10 cellular contexts compared by ENCODE assay signal in the genomic region with DNA sequence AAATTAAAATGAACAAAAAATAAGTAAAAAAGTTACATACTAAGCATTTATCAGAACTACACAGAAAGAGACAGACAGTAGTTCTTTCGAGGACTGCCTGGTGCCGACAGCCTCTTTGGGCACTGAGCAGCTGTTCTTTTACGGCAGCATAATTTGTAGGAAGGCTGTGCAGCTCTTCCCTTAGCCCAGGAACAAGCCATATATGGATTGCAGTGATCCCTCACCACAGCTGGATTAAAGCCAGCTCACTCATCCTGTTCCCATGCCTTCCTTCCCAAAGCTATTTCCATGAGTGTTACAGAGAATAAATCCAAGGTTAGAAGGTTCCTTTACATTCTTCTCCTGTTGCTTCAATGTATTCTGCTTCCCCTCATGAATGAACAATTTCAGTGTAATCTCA.
A peak's percentile ranks its signal among the peaks of the same experiment; 100 is the strongest.
DNase-seq lines count a peak whose midpoint lies in the region; ATAC-seq, FAIRE-seq and TF ChIP-seq lines count a peak whose summit lies in the region.
"Had no signal": no experiment of that assay in that cellular context is flagged by ENCODE, and none has a peak within 500 bp of the region (broad histone marks: within the 10 kb centered on the region; RNA-seq: fewer than 3 reads in every experiment).

No MANE protein-coding gene starts in this region.

- ATAC-seq in Panc1 (no peak), gastroesophageal sphincter (peak; percentile 89), GM19463 (IDR thresholded peaks at IDR 0.05; ENCODE audit: unreplicated experiment) (no peak), HG02610 (IDR thresholded peaks at IDR 0.05; ENCODE audit: unreplicated experiment) (no peak)
- no peak for ATAC-seq in naive thymus-derived CD8-positive, alpha-beta T cell
- ATAC-seq: stimulated activated naive B cell treated with anti-CD40 and anti-IgM and Interleukin-4, amounts not matched to agents 10 μg/mL and 1 μg/mL and 100 μg/mL, for 72 hours had no signal

- H3K27ac ChIP-seq in Panc1 (ENCODE audit: low read length): no peak overlapping the region
- H3K27ac ChIP-seq in gastroesophageal sphincter: peak overlapping the region; percentile 67 to 78 (median 73)
- H3K27ac ChIP-seq in skeletal muscle tissue (ENCODE audit: low read depth, low read length): peak overlapping the region; percentile 78

- peak overlapping the region in 2 of 3 donors; percentile 26 to 36 for H3K9ac ChIP-seq in skeletal muscle tissue (ENCODE audit: low read depth in 1 of 3, low read length in 3 of 3)

- peaks cover 0 to 5% (median 0%) of the 10 kb centered on the region in 4 donors for H3K4me1 Mint-ChIP-seq in naive thymus-derived CD8-positive, alpha-beta T cell
- H3K4me1 Mint-ChIP-seq: stimulated activated naive B cell treated with anti-CD40 and anti-IgM and Interleukin-4, amounts not matched to agents 10 μg/mL and 1 μg/mL and 100 μg/mL, for 72 hours had no signal

- H3K27me3 ChIP-seq in Panc1 (ENCODE audit: control insufficient read depth, insufficient read depth, low read length): no peaks in the 10 kb centered on the region
- H3K27me3 ChIP-seq in gastroesophageal sphincter: no peaks in the 10 kb centered on the region
- no peaks in the 10 kb centered on the region for H3K27me3 ChIP-seq in skeletal muscle tissue (ENCODE audit: control insufficient read depth in 3 of 3, insufficient read depth in 3 of 3, low read length in 3 of 3)

- DNase-seq in H54 (ENCODE audit: insufficient read length, low spot score) (peak; percentile 8), Panc1 (ENCODE audit: low read depth, low spot score) (peak; percentile 8), frontal cortex (ENCODE audit: low spot score in 2 of 2) (no peak)
- no peak for DNase-seq in naive thymus-derived CD8-positive, alpha-beta T cell
- DNase-seq: stimulated activated naive B cell treated with anti-CD40 and anti-IgM and Interleukin-4, amounts not matched to agents 10 μg/mL and 1 μg/mL and 100 μg/mL, for 72 hours; T-helper 2 cell had no signal

- no peak for TF ChIP-seq CTCF in Panc1 (IDR thresholded peaks at IDR 0.05)
- TF ChIP-seq CTCF in gastroesophageal sphincter (IDR thresholded peaks at IDR 0.05): no peak

- POLR2A ChIA-PET in Panc1 (lab: Charles Lee): no interaction called here
- POLR2A ChIA-PET in naive thymus-derived CD8-positive, alpha-beta T cell (lab: Charles Lee): no interaction called here

- H3K4me1 ChIP-seq in Panc1 (ENCODE audit: control insufficient read depth, insufficient read depth, low read length): no peaks in the 10 kb centered on the region
- H3K4me1 ChIP-seq in gastroesophageal sphincter: peaks cover 0 to 23% (median 0%) of the 10 kb centered on the region in 3 donors
- H3K4me1 ChIP-seq in skeletal muscle tissue (ENCODE audit: control insufficient read depth in 3 of 3, insufficient read depth in 3 of 3, low read length in 3 of 3): peaks cover 16 to 28% (median 18%) of the 10 kb centered on the region in 3 donors

- H3K36me3 Mint-ChIP-seq in naive thymus-derived CD8-positive, alpha-beta T cell: peaks cover 8 to 76% (median 27%) of the 10 kb centered on the region in 3 donors

- BruUV-seq in Panc1 (replicated peaks; lab: Mats Ljungman, UMichigan): no TSS peak

- H3K4me3 Mint-ChIP-seq in naive thymus-derived CD8-positive, alpha-beta T cell: no peak overlapping the region
- H3K4me3 Mint-ChIP-seq: stimulated activated naive B cell treated with anti-CD40 and anti-IgM and Interleukin-4, amounts not matched to agents 10 μg/mL and 1 μg/mL and 100 μg/mL, for 72 hours had no signal

- H3K36me3 ChIP-seq in Panc1 (ENCODE audit: control insufficient read depth, insufficient read depth, low read length) (no peaks in the 10 kb centered on the region), gastroesophageal sphincter (peaks cover 0 to 20% of the 10 kb centered on the region in 2 donors), skeletal muscle tissue (ENCODE audit: control insufficient read depth in 3 of 3, insufficient read depth in 3 of 3, low read length in 3 of 3) (peaks cover 0 to 4% (median 0%) of the 10 kb centered on the region in 3 donors)

- WGBS in gastroesophageal sphincter (ENCODE audit: low coverage in 1 of 2), 2 donors: 8 to 15% methylated on average over 3 of the region's 3 CpGs

- FAIRE-seq in H54 (lab: Jason Lieb, UNC) (peak; percentile 97), frontal cortex (lab: Jason Lieb, UNC) (no peak)

- no peaks in the 10 kb centered on the region for H3K9me3 ChIP-seq in Panc1 (ENCODE audit: control insufficient read depth, insufficient read depth, low read depth, low read length)
- H3K9me3 ChIP-seq in gastroesophageal sphincter: no peaks in the 10 kb centered on the region
- H3K9me3 ChIP-seq in skeletal muscle tissue (ENCODE audit: control insufficient read depth in 3 of 3, low read length in 3 of 3): no peaks in the 10 kb centered on the region

- peak overlapping the region in 1 of 10 donors; percentile 1 for H3K27ac Mint-ChIP-seq in naive thymus-derived CD8-positive, alpha-beta T cell
- H3K27ac Mint-ChIP-seq: stimulated activated naive B cell treated with anti-CD40 and anti-IgM and Interleukin-4, amounts not matched to agents 10 μg/mL and 1 μg/mL and 100 μg/mL, for 72 hours had no signal

- CTCF ChIA-PET in Panc1 (lab: Charles Lee): no interaction called here

- no peaks in the 10 kb centered on the region for H3K27me3 Mint-ChIP-seq in naive thymus-derived CD8-positive, alpha-beta T cell
- H3K27me3 Mint-ChIP-seq: stimulated activated naive B cell treated with anti-CD40 and anti-IgM and Interleukin-4, amounts not matched to agents 10 μg/mL and 1 μg/mL and 100 μg/mL, for 72 hours had no signal

- no peaks in the 10 kb centered on the region for H3K9me3 Mint-ChIP-seq in naive thymus-derived CD8-positive, alpha-beta T cell
- H3K9me3 Mint-ChIP-seq: stimulated activated naive B cell treated with anti-CD40 and anti-IgM and Interleukin-4, amounts not matched to agents 10 μg/mL and 1 μg/mL and 100 μg/mL, for 72 hours had no signal

- TF ChIP-seq EP300 in gastroesophageal sphincter (IDR thresholded peaks at IDR 0.05): no peak

- no peak overlapping the region for H3K4me3 ChIP-seq in Panc1 (ENCODE audit: low read depth in 2 of 2, low read length in 2 of 2)
- no peak overlapping the region for H3K4me3 ChIP-seq in gastroesophageal sphincter
- peak overlapping the region in 2 of 3 donors; percentile 37 to 40 for H3K4me3 ChIP-seq in skeletal muscle tissue (ENCODE audit: low read length in 3 of 3)

- intact Hi-C loops in Panc1 (cut with micrococcal nuclease; ENCODE audit: unreplicated experiment): no loop called here

- in situ Hi-C loops in Panc1 (cut with HindIII; ENCODE audit: low pct_unique_long_range_greater_than_20kb, low sequenced_read_pairs): no loop called here

- TF ChIP-seq POLR2A in H54 (IDR thresholded peaks at IDR 0.05; ENCODE audit: low read depth, low read length) (no peak), gastroesophageal sphincter (IDR thresholded peaks at IDR 0.05) (no peak)

Comparison
In these comparisons a context has a peak if more than half of its experiments do, and no peak if none do; other contexts are left out.
1. DNase-seq: peak in H54 (single experiment) and Panc1 (single experiment); none in naive thymus-derived CD8-positive, alpha-beta T cell (0 of 10) and frontal cortex (0 of 2).
2. H3K4me3 ChIP-seq: peak in skeletal muscle tissue (2 of 3); none in Panc1 (0 of 2) and gastroesophageal sphincter (0 of 2).